ENCODE assay signal across 15 cellular contexts in genomic region chr9:127654619-127655018, GRCh38. TPM values are rescaled to one million over a fixed set of nuclear protein-coding genes. Genes with fewer than 3 reads are reported as not detected.
"Had no signal": no experiment of that assay in that cellular context is flagged by ENCODE, and none has a peak within 500 bp of the region (broad histone marks: within the 10 kb centered on the region; RNA-seq: fewer than 3 reads in every experiment).

No MANE protein-coding gene starts in this region.

- H3K36me3 ChIP-seq: transverse colon had no signal

- H3K9me3 ChIP-seq: left lung, transverse colon had no signal

- H3K27me3 ChIP-seq: left lung, transverse colon had no signal

- H3K9me3 Mint-ChIP-seq: activated CD4-positive, alpha-beta memory T cell treated with anti-CD3 and anti-CD28 coated beads, Interleukin-2, amount 10 ng/mL, durations not matched to agents 7 days and 5 days; activated naive CD8-positive, alpha-beta T cell treated with anti-CD3 and anti-CD28 coated beads, Interleukin-2, amount 10 ng/mL, durations not matched to agents 7 days and 5 days; natural killer cell; stimulated activated naive B cell treated with anti-CD40 and anti-IgM and Interleukin-4, amounts not matched to agents 10 μg/mL and 1 μg/mL and 100 μg/mL, for 72 hours had no signal

- ATAC-seq: left lung; natural killer cell; right cardiac atrium; stimulated activated naive B cell treated with anti-CD40 and anti-IgM and Interleukin-4, amounts not matched to agents 10 μg/mL and 1 μg/mL and 100 μg/mL, for 72 hours had no signal

- FAIRE-seq: colon, endothelial cell of umbilical vein, keratinocyte had no signal

- H3K4me1 ChIP-seq: transverse colon had no signal

- H3K4me3 ChIP-seq: left lung, transverse colon had no signal

- DNase-seq: activated CD4-positive, alpha-beta memory T cell treated with anti-CD3 and anti-CD28 coated beads, Interleukin-2, amount 10 ng/mL, durations not matched to agents 7 days and 5 days; activated gamma-delta T cell treated with Interleukin-2 at 50 U/mL for 16 hours; activated naive CD8-positive, alpha-beta T cell treated with anti-CD3 and anti-CD28 coated beads, Interleukin-2, amount 10 ng/mL, durations not matched to agents 7 days and 5 days; activated T-cell treated with anti-CD3 and anti-CD28 coated beads, Interleukin-2, amount 50 U/mL, for 48 hours; aorta; hippocampal formation; left lung; natural killer cell; right cardiac atrium; stimulated activated naive B cell treated with anti-CD40 and anti-IgM and Interleukin-4, amounts not matched to agents 10 μg/mL and 1 μg/mL and 100 μg/mL, for 72 hours; transverse colon had no signal

- H3K27ac ChIP-seq: left lung, transverse colon had no signal

- H3K27ac Mint-ChIP-seq: activated CD4-positive, alpha-beta memory T cell treated with anti-CD3 and anti-CD28 coated beads, Interleukin-2, amount 10 ng/mL, durations not matched to agents 7 days and 5 days; activated naive CD8-positive, alpha-beta T cell treated with anti-CD3 and anti-CD28 coated beads, Interleukin-2, amount 10 ng/mL, durations not matched to agents 7 days and 5 days; natural killer cell; stimulated activated naive B cell treated with anti-CD40 and anti-IgM and Interleukin-4, amounts not matched to agents 10 μg/mL and 1 μg/mL and 100 μg/mL, for 72 hours had no signal

- H3K36me3 Mint-ChIP-seq: activated naive CD8-positive, alpha-beta T cell treated with anti-CD3 and anti-CD28 coated beads, Interleukin-2, amount 10 ng/mL, durations not matched to agents 7 days and 5 days; natural killer cell; stimulated activated naive B cell treated with anti-CD40 and anti-IgM and Interleukin-4, amounts not matched to agents 10 μg/mL and 1 μg/mL and 100 μg/mL, for 72 hours had no signal

RNA-seq across cellular contexts. Expression of gene CFAP157, which starts 52.2 kb away (rescaled TPM):
- total RNA-seq: activated CD4-positive, alpha-beta memory T cell treated with anti-CD3 and anti-CD28 coated beads, Interleukin-2, amount 10 ng/mL, durations not matched to agents 7 days and 5 days; endothelial cell of umbilical vein; natural killer cell; right cardiac atrium; subcutaneous adipose tissue; transverse colon had no signal
- polyA plus RNA-seq: keratinocyte had no signal
